19 cellular contexts compared by ENCODE assay signal in genomic region chr3:122508135-122508914, GRCh38. TPM values are rescaled to one million over a fixed set of nuclear protein-coding genes. Genes with fewer than 3 reads are reported as not detected.
A peak's percentile ranks its signal among the peaks of the same experiment; 100 is the strongest.
DNase-seq lines count a peak whose midpoint lies in the region; ATAC-seq and TF ChIP-seq lines count a peak whose summit lies in the region.
"Had no signal": no experiment of that assay in that cellular context is flagged by ENCODE, and none has a peak within 500 bp of the region (broad histone marks: within the 10 kb centered on the region; RNA-seq: fewer than 3 reads in every experiment).

No MANE protein-coding gene starts in this region.

- intact Hi-C loops in adrenal gland (cut with DNase I) = no loop called here

- H3K9me3 ChIP-seq in adrenal gland (replicated peaks in 1 of 3) (peaks cover 0 to 6% (median 0%) of the 10 kb centered on the region in 3 donors), osteoblast (ENCODE audit: low read depth, low read length) (no peaks in the 10 kb centered on the region)

- H4K20me1 ChIP-seq in GM23338 (replicated peaks; ENCODE audit: insufficient read depth) (peaks cover 65% of the 10 kb centered on the region), osteoblast (ENCODE audit: insufficient read depth, low read length) (peaks cover 81% of the 10 kb centered on the region)

- no peaks in the 10 kb centered on the region for H3K36me3 Mint-ChIP-seq in GM23338 (ENCODE audit: low read depth)

- 85 to 92% (median 88%) methylated on average over 2 of the region's 2 CpGs for WGBS in adrenal gland, 4 donors

- no peaks in the 10 kb centered on the region for H3K9me2 ChIP-seq in GM23338 (ENCODE audit: insufficient read depth)

- no peaks in the 10 kb centered on the region for H3F3A ChIP-seq in GM23338 (replicated peaks; ENCODE audit: low read depth)

- H3K4me1 ChIP-seq in GM23338 (ENCODE audit: insufficient read depth) (peaks cover 51% of the 10 kb centered on the region), adrenal gland (replicated peaks in 1 of 2) (peaks cover 8 to 41% of the 10 kb centered on the region in 2 donors), osteoblast (ENCODE audit: insufficient read depth, low read length) (peaks cover 13% of the 10 kb centered on the region)

- H3K27ac Mint-ChIP-seq in GM23338 = peak overlapping the region; percentile 49; the same call in 1 of the 2 replicates
- H3K27ac Mint-ChIP-seq: activated T-helper 1 cell treated with anti-CD3 and anti-CD28 coated beads, Interleukin-12 subunit alpha, Interleukin-12 subunit beta, Interleukin-2, Interleukin-4 antibody, amounts not matched to agents 30 ng/mL and 10 ng/mL and 1 ng/mL, durations not matched to agents 14 hours and 24 hours and 36 hours had no signal

- H3K79me2 ChIP-seq in GM23338 (replicated peaks; ENCODE audit: insufficient read depth) (peaks cover 100% of the 10 kb centered on the region), osteoblast (ENCODE audit: insufficient read depth, low read length) (peaks cover 100% of the 10 kb centered on the region)

- ATAC-seq in GM23338 (no peak), HG02970 (IDR thresholded peaks at IDR 0.05; ENCODE audit: low FRiP score, unreplicated experiment) (no peak), GM19328 (IDR thresholded peaks at IDR 0.05; ENCODE audit: unreplicated experiment) (no peak)

- peak; percentile 21 for DNase-seq in Daoy (ENCODE audit: low read depth)
- no peak for DNase-seq in GM23338 (ENCODE audit: low spot score)
- no peak for DNase-seq in adrenal gland
- DNase-seq in osteoblast (ENCODE audit: insufficient read length, low spot score, missing footprints) = no peak
- DNase-seq in SIG-M5 (lab: John Stamatoyannopoulos, UW) = no peak
- DNase-seq in activated CD8-positive, alpha-beta memory T cell treated with anti-CD3 and anti-CD28 coated beads for 24 hours = no peak
- DNase-seq: anterior cingulate cortex; cerebellar nuclear complex; effector CD8-positive, alpha-beta T cell; NCI-H1436 treated with DMSO at 0.1 percent for 48 hours; NK-92 treated with Interleukin-12 subunit alpha and Interleukin-12 subunit beta, amount 100 ng/mL, for 24 hours; posterior cingulate gyrus; RPMI8226; small intestine; stimulated activated CD4-positive, alpha-beta T cell treated with anti-CD3 and anti-CD28 coated beads, Interleukin-4, amount 100 ng/mL, for 4 hours had no signal

- no peak overlapping the region for H2AFZ ChIP-seq in GM23338
- H2AFZ ChIP-seq in osteoblast (ENCODE audit: low read length) = no peak overlapping the region

- no peak for TF ChIP-seq POLR2A in adrenal gland (IDR thresholded peaks at IDR 0.05)

- TF ChIP-seq CTCF in GM23338 (conservative IDR thresholded peaks at IDR 0.05; ENCODE audit: low read depth in 2 of 2) = no peak
- TF ChIP-seq CTCF in adrenal gland (IDR thresholded peaks at IDR 0.05) = no peak
- no peak for TF ChIP-seq CTCF in osteoblast (IDR thresholded peaks at IDR 0.05; ENCODE audit: extremely low read depth, low read depth, low read length)

- H3K27me3 ChIP-seq in GM23338 (ENCODE audit: insufficient read depth) = no peaks in the 10 kb centered on the region
- H3K27me3 ChIP-seq in adrenal gland = no peaks in the 10 kb centered on the region
- no peaks in the 10 kb centered on the region for H3K27me3 ChIP-seq in osteoblast (ENCODE audit: insufficient read depth, low read length)

- H3K27ac ChIP-seq in GM23338 (ENCODE audit: low read depth) (no peak overlapping the region; the same call in 1 of the 2 replicates), adrenal gland (peak overlapping the region; percentile 10 to 82 (median 69)), osteoblast (ENCODE audit: low read depth, low read length) (peak overlapping the region; percentile 38)

- H3K36me3 ChIP-seq in GM23338 (ENCODE audit: insufficient read depth) (no peaks in the 10 kb centered on the region), adrenal gland (replicated peaks in 1 of 2) (no peaks in the 10 kb centered on the region), osteoblast (ENCODE audit: insufficient read depth, low read length) (no peaks in the 10 kb centered on the region)

- H3K9me3 Mint-ChIP-seq in GM23338 = no peaks in the 10 kb centered on the region
- H3K9me3 Mint-ChIP-seq: activated T-helper 1 cell treated with anti-CD3 and anti-CD28 coated beads, Interleukin-12 subunit alpha, Interleukin-12 subunit beta, Interleukin-2, Interleukin-4 antibody, amounts not matched to agents 30 ng/mL and 10 ng/mL and 1 ng/mL, durations not matched to agents 14 hours and 24 hours and 36 hours had no signal

- H3K4me3 ChIP-seq in GM23338 (no peak overlapping the region), adrenal gland (no peak overlapping the region), osteoblast (ENCODE audit: insufficient read depth, low read length) (no peak overlapping the region)
- H3K4me3 ChIP-seq: lung had no signal

- H3K4me2 ChIP-seq in GM23338 (no peak overlapping the region), osteoblast (ENCODE audit: insufficient read depth, low read length) (no peak overlapping the region)

- H3K4me3 Mint-ChIP-seq in GM23338 = no peak overlapping the region
- H3K4me3 Mint-ChIP-seq: activated T-helper 1 cell treated with anti-CD3 and anti-CD28 coated beads, Interleukin-12 subunit alpha, Interleukin-12 subunit beta, Interleukin-2, Interleukin-4 antibody, amounts not matched to agents 30 ng/mL and 10 ng/mL and 1 ng/mL, durations not matched to agents 14 hours and 24 hours and 36 hours had no signal

- H3K27me3 Mint-ChIP-seq in GM23338 (ENCODE audit: insufficient read depth, low read depth, poor library complexity) = no peaks in the 10 kb centered on the region

- peaks cover 53% of the 10 kb centered on the region for H3K4me1 Mint-ChIP-seq in GM23338

TF ChIP-seq in GM23338, 12 proteins besides CTCF, POLR2A, EP300 and RAD21:
- TF ChIP-seq REST (IDR thresholded peaks at IDR 0.05; ENCODE audit: unreplicated experiment) (no peak), ZNF331 (CRISPR knock-in tag; IDR thresholded peaks at IDR 0.05; ENCODE audit: low read depth) (no peak)

RNA-seq across cellular contexts. Expression of gene KPNA1, which starts 6.4 kb away (rescaled TPM):
- 21.5 and 32.1 TPM in 2 replicates for total RNA-seq in Daoy (2014; rRNA removed; shearing (Covaris generic))
- 30.1 and 38.4 TPM in 2 replicates for total RNA-seq in GM23338 (2014; rRNA removed; shearing (Covaris generic))
- polyA plus RNA-seq in GM23338 (2016; fragmentation: Nextera tagmentation; extraction: Ambion mirVana) (19.8 and 20.5 TPM in 2 replicates), adrenal gland (100 to 1,000 TPM in 1 of 3 donors, 10 to 100 TPM in 2; 12.1 to 123 (median 14.7) TPM)
- total RNA-seq in adrenal gland (100 to 1,000 TPM in 1 of 8 donors, 10 to 100 TPM in 7; 29.3 to 164 (median 49.7) TPM), osteoblast (44.5 and 48.1 TPM in 2 replicates)

RNA-seq across cellular contexts. Expression of gene PARP9, which starts 55.8 kb away (rescaled TPM):
- 11.9 and 26.3 TPM in 2 replicates for total RNA-seq in Daoy (2014; rRNA removed; shearing (Covaris generic))
- 2.2 and 3.9 TPM in 2 replicates for total RNA-seq in GM23338 (2014; rRNA removed; shearing (Covaris generic))
- polyA plus RNA-seq in GM23338 (2016; fragmentation: Nextera tagmentation; extraction: Ambion mirVana) = 1.8 and 2.1 TPM in 2 replicates
- total RNA-seq in adrenal gland = 10 to 100 TPM; 20.8 to 65.9 (median 43.4) TPM
- polyA plus RNA-seq in adrenal gland = 10 to 100 TPM; 29.5 to 70.5 (median 32.3) TPM
- 29.2 and 33.3 TPM in 2 replicates for total RNA-seq in osteoblast

RNA-seq across cellular contexts. Expression of gene DTX3L, which starts 55.8 kb away (rescaled TPM):
- 13.7 and 14.7 TPM in 2 replicates for total RNA-seq in Daoy (2014; rRNA removed; shearing (Covaris generic))
- 6.8 TPM in 2 replicates for total RNA-seq in GM23338 (2014; rRNA removed; shearing (Covaris generic))
- polyA plus RNA-seq in GM23338 (2016; fragmentation: Nextera tagmentation; extraction: Ambion mirVana) (1.8 and 2.1 TPM in 2 replicates), adrenal gland (10 to 100 TPM in 1 of 3 donors, 1 to 10 TPM in 2; 6.0 to 25.4 (median 8.0) TPM)
- total RNA-seq in adrenal gland (10 to 100 TPM; 18.8 to 46.6 (median 31.8) TPM), osteoblast (30.6 and 33.7 TPM in 2 replicates)
